8 cellular contexts compared by ENCODE assay signal in the genomic region with DNA sequence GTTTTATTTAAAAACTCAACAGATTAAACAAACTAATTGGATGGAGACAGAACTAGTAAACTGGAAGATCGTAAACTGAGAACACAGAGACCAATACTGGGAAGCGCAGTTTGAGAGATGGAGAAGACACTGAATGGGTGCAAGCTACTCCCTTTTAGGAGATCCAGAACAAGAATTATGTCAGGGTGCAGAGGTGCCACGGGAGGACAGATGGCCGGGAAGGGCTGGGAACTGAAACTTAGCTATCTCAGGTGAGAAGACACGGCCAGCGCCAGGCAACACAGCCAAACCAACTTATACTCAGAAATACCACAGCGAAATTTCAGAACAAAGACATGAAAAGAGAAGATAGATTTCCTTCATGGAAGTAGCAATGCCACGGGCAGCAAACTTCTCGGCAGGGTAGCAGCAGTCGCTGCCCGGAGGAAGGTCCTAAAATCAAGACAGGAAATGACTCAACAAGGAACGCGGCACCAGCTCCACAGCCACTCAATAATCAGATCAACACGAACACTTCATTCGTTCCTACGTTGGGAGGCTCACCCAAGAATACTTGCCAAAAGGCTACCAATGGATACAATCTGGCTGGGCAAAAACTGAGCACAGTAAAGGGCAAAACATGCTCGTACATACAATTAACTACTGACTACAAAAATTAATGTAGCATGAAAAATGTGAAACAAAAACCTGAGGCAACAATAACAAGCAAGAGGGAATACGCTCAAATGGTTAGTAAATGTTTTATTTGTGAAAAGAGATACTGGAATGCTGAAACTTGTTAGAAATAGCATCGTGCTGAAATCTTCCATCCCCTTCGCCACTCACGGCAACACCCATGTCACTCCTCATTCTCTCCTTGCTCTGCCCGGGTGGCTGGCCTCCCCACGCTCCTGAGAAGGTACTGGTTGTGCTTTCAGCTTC. TPM values are rescaled to one million over a fixed set of nuclear protein-coding genes. Genes with fewer than 3 reads are reported as not detected.
A peak's percentile ranks its signal among the peaks of the same experiment; 100 is the strongest.
DNase-seq lines count a peak whose midpoint lies in the region; ATAC-seq, FAIRE-seq and TF ChIP-seq lines count a peak whose summit lies in the region.

No MANE protein-coding gene starts in this region.

- H3K36me3 Mint-ChIP-seq in nephron (ENCODE audit: low read depth): peaks cover 46% of the 10 kb centered on the region

- H3K9me3 ChIP-seq in left ventricle myocardium inferior (replicated peaks) (no peaks in the 10 kb centered on the region), colonic mucosa (no peaks in the 10 kb centered on the region)

- ATAC-seq in Right ventricle myocardium superior (ENCODE audit: poor library complexity) (no peak), GM21423 (IDR thresholded peaks at IDR 0.05; ENCODE audit: unreplicated experiment) (no peak)

- H3K4me3 Mint-ChIP-seq in nephron: peak overlapping the region; percentile 87 to 97 (median 95)

- peak overlapping the region in 1 of 2 donors; percentile 30 for H3K9ac ChIP-seq in colonic mucosa (ENCODE audit: low read depth in 2 of 2, low read length in 2 of 2)

- no peaks in the 10 kb centered on the region for H3K36me3 ChIP-seq in left ventricle myocardium inferior
- no peaks in the 10 kb centered on the region for H3K36me3 ChIP-seq in colonic mucosa

- POLR2A ChIA-PET in GM10248 (lab: Yijun Ruan, JAX): no interaction called here

- intact Hi-C loops in left ventricle myocardium inferior (cut with micrococcal nuclease): no loop called here
- intact Hi-C loops in Right ventricle myocardium superior (cut with DNase I): no loop called here
- intact Hi-C loops in colonic mucosa (cut with DNase I): no loop called here

- H3K4me1 ChIP-seq in left ventricle myocardium inferior (peaks cover 48% of the 10 kb centered on the region), colonic mucosa (peaks cover 4% of the 10 kb centered on the region)

- DNase-seq in left ventricle myocardium inferior: no peak
- no peak for DNase-seq in Right ventricle myocardium superior
- DNase-seq in RCC 7860 (ENCODE audit: low spot score): peak; percentile 78
- no peak for DNase-seq in colonic mucosa
- DNase-seq in NCI-H1105 (lab: John Stamatoyannopoulos, UW): no peak
- DNase-seq in GM10248 (ENCODE audit: extremely low spot score): no peak

- H3K9me3 Mint-ChIP-seq in nephron: no peaks in the 10 kb centered on the region

- H3K27me3 ChIP-seq in left ventricle myocardium inferior (ENCODE audit: low read depth): no peaks in the 10 kb centered on the region
- no peaks in the 10 kb centered on the region for H3K27me3 ChIP-seq in colonic mucosa

- H3K27me3 Mint-ChIP-seq in nephron (ENCODE audit: low read depth): peaks cover 5% of the 10 kb centered on the region

- peak overlapping the region; percentile 97 for H3K4me3 ChIP-seq in left ventricle myocardium inferior
- no peak overlapping the region for H3K4me3 ChIP-seq in colonic mucosa

- H3K4me1 Mint-ChIP-seq in nephron: peaks cover 37% of the 10 kb centered on the region

- FAIRE-seq in RCC 7860 (lab: Jason Lieb, UNC): peak; percentile 71

- TF ChIP-seq CTCF in left ventricle myocardium inferior (IDR thresholded peaks at IDR 0.05; ENCODE audit: borderline replicate concordance) (no peak), colonic mucosa (IDR thresholded peaks at IDR 0.05) (no peak), nephron (IDR thresholded peaks at IDR 0.05; ENCODE audit: unreplicated experiment in 3 of 3) (no peak), GM10248 (IDR thresholded peaks at IDR 0.05; ENCODE audit: control extremely low read depth, extremely low read depth, low read depth, missing control alignments) (no peak)

- H3K27ac Mint-ChIP-seq in nephron: peak overlapping the region; percentile 16 to 67 (median 59)

- peak overlapping the region; percentile 25 for H3K27ac ChIP-seq in left ventricle myocardium inferior (replicated peaks)
- H3K27ac ChIP-seq in colonic mucosa: peak overlapping the region; percentile 8

- CTCF ChIA-PET in GM10248 (lab: Yijun Ruan, JAX): no interaction called here

RNA-seq across cellular contexts. Expression of gene LRRC27, which starts 2.2 kb away (rescaled TPM):
- 3.8 TPM for total RNA-seq in left ventricle myocardium inferior
- 3.9 TPM for total RNA-seq in Right ventricle myocardium superior
- total RNA-seq in colonic mucosa: 1 to 10 TPM; 5.8 to 6.1 TPM

RNA-seq across cellular contexts. Expression of gene STK32C, which starts 22.1 kb away (rescaled TPM):
- total RNA-seq in left ventricle myocardium inferior: 4.4 TPM
- 5.9 TPM for total RNA-seq in Right ventricle myocardium superior
- total RNA-seq in colonic mucosa: 10 to 100 TPM in 1 of 2 donors, 1 to 10 TPM in 1; 9.2 to 14.5 TPM
